8 cellular contexts compared by ENCODE assay signal in genomic region chr1:201013991-201014815, GRCh38. TPM values are rescaled to one million over a fixed set of nuclear protein-coding genes. Genes with fewer than 3 reads are reported as not detected.
A peak's percentile ranks its signal among the peaks of the same experiment; 100 is the strongest.
DNase-seq lines count a peak whose midpoint lies in the region; ATAC-seq lines count a peak whose summit lies in the region.
"Had no signal": no experiment of that assay in that cellular context is flagged by ENCODE, and none has a peak within 500 bp of the region (broad histone marks: within the 10 kb centered on the region; RNA-seq: fewer than 3 reads in every experiment).

No MANE protein-coding gene starts in this region.

- peak; percentile 33 for DNase-seq in ELF-1 (ENCODE audit: low read depth, low spot score)
- peak; percentile 40 for DNase-seq in SK-N-DZ (ENCODE audit: low spot score)
- DNase-seq in head of caudate nucleus = peak in 41 of 42 donors; percentile 46 to 87 (median 71)
- peak in 51 of 56 donors; percentile 25 to 86 (median 60) for DNase-seq in nucleus accumbens (lab: John Stamatoyannopoulos, UW)
- DNase-seq in A172 (ENCODE audit: low spot score) = no peak
- DNase-seq in COLO829 (ENCODE audit: low spot score) = no peak
- DNase-seq: NCI-H1436 treated with DMSO at 0.1 percent for 48 hours had no signal

- no peak for ATAC-seq in GM18873 (IDR thresholded peaks at IDR 0.05; ENCODE audit: low FRiP score, unreplicated experiment)

- intact Hi-C loops in head of caudate nucleus (cut with DNase I) = no loop called here

RNA-seq across cellular contexts. Expression of gene KIF21B, which starts 9.3 kb away (rescaled TPM):
- 5.3 and 6.0 TPM in 2 replicates for polyA plus RNA-seq in SK-N-DZ (2014; cell fraction: cytosol; rRNA removed)
- 7.1 and 12.0 TPM in 2 replicates for polyA plus RNA-seq in SK-N-DZ (2014; cell fraction: nucleus; rRNA removed)
- total RNA-seq in A172 (2014; rRNA removed; shearing (Covaris generic)) = 1.2 and 2.0 TPM in 2 replicates

Comparison
In these comparisons a context has a peak if more than half of its experiments do, and no peak if none do; other contexts are left out.
1. DNase-seq: peak in ELF-1 (single experiment), SK-N-DZ (single experiment), head of caudate nucleus (41 of 42) and nucleus accumbens (51 of 56); none in A172 (single experiment) and COLO829 (single experiment).